In the genomic region with DNA sequence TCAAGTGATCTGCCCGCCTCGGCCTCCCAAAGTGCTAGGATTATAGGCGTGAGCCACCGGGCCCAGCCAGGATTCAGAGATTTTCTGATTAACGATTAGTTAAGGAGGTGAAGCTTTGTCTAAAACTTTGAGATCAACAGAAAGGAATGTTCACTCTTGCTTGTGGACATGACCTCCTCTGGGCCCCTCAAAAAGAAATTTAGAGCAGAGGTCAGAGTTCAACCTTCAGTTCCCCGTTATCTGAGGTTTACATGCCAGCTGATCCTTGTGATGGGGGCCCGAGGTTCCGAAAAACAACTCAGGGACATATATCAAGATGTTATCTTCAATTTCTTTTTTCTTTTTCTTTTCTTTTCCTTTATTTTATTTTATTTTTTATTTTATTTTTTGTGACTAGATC, we compare ENCODE assay signal across 33 cellular contexts. TPM values are rescaled to one million over a fixed set of nuclear protein-coding genes. Genes with fewer than 3 reads are reported as not detected.
"Had no signal": no experiment of that assay in that cellular context is flagged by ENCODE, and none has a peak within 500 bp of the region (broad histone marks: within the 10 kb centered on the region; RNA-seq: fewer than 3 reads in every experiment).

No MANE protein-coding gene starts in this region.

- H3K36me3 ChIP-seq: esophagus squamous epithelium, gastrocnemius medialis, heart right ventricle, left lung, lower lobe of right lung had no signal

- H3K4me3 ChIP-seq: esophagus squamous epithelium, gastrocnemius medialis, heart right ventricle, left lung, lower lobe of right lung, mucosa of descending colon had no signal

- H3K4me1 ChIP-seq: gastrocnemius medialis, lower lobe of right lung had no signal

- H3K36me3 Mint-ChIP-seq: mesothelial cell of epicardium had no signal

- H3K27ac Mint-ChIP-seq: dendritic cell treated with granulocyte-macrophage colony-stimulating factor and Interleukin-4, amounts not matched to agents 40 ng/mL and 50 ng/mL, for 4 days; endodermal cell; mesothelial cell of epicardium had no signal

- H3K4me1 Mint-ChIP-seq: mesothelial cell of epicardium had no signal

- H3K9me3 Mint-ChIP-seq: dendritic cell treated with granulocyte-macrophage colony-stimulating factor and Interleukin-4, amounts not matched to agents 40 ng/mL and 50 ng/mL, for 4 days; effector memory CD8-positive, alpha-beta T cell had no signal

- H3K4me3 Mint-ChIP-seq: dendritic cell treated with granulocyte-macrophage colony-stimulating factor and Interleukin-4, amounts not matched to agents 40 ng/mL and 50 ng/mL, for 4 days; effector memory CD8-positive, alpha-beta T cell; endodermal cell; mesothelial cell of epicardium had no signal

- DNase-seq: cortex of kidney; effector CD8-positive, alpha-beta T cell; effector memory CD8-positive, alpha-beta T cell; endodermal cell; esophagus squamous epithelium; foreskin fibroblast; foreskin melanocyte; gastrocnemius medialis; glutamatergic neuron; head of caudate nucleus; heart right ventricle; hippocampal formation; left cardiac atrium; left lung; left ventricle myocardium superior; lower lobe of right lung; mesenchymal stem cell had no signal

- H3K27me3 ChIP-seq: esophagus squamous epithelium, left lung had no signal

- H3K27ac ChIP-seq: epithelial cell of prostate, gastrocnemius medialis, heart right ventricle, left lung, lower lobe of right lung had no signal

- H3K9me3 ChIP-seq: esophagus squamous epithelium, gastrocnemius medialis, heart right ventricle, left lung, lower lobe of right lung, mucosa of descending colon had no signal

- H3K27me3 Mint-ChIP-seq: effector memory CD8-positive, alpha-beta T cell had no signal

- ATAC-seq: effector memory CD8-positive, alpha-beta T cell; esophagus mucosa; gastrocnemius medialis; heart right ventricle; left cardiac atrium; left lung; left ventricle myocardium superior; lower lobe of right lung had no signal

- FAIRE-seq: colon, endometrium, islet of Langerhans, keratinocyte had no signal

RNA-seq across cellular contexts. Expression of a gene that starts 58.6 kb away (rescaled TPM):
- total RNA-seq: dermis microvascular lymphatic vessel endothelial cell, endodermal cell, esophagus mucosa, esophagus squamous epithelium, glomerular endothelial cell, heart right ventricle, kidney epithelial cell, left cardiac atrium, left lung, left ventricle myocardium superior, lower leg skin, lower lobe of right lung, lung microvascular endothelial cell, mesenteric fat pad, mesothelial cell of epicardium, mucosa of descending colon, myocyte had no signal
- polyA plus RNA-seq: heart right ventricle, keratinocyte had no signal
